In the genomic region with DNA sequence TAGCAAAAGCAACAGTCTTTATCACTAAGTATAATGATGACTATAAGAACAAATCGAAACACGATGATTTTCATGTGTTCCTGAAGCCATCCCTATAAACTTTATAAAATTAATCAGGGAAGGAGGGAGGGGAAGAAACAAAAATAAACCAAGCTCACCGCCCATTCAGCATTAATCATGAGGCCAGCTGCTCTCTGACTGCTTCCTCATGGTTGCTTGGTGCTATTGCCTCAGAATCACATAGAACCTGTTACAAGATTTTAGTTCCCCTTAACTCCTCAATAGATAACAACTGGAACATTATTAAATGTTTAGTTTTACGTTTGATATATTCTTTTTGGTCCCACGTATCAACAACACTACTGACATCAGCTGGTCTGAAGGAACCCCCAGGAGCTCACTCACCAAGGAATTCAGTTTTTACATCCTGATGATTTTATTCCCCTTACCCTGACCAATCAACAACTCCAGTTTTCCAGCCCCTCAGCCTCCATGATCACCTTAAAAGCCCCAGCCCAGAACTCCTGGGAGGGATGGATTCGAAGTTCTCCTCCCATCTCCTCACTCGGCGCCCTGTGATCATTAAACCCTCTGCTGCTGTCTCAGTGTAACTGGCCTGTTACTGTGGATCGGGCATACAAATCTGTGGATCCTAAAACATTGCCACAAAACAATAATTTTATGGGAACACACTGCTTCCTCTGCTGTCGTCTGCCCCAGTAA, we compare ENCODE assay signal across 16 cellular contexts. TPM values are rescaled to one million over a fixed set of nuclear protein-coding genes. Genes with fewer than 3 reads are reported as not detected.
A peak's percentile ranks its signal among the peaks of the same experiment; 100 is the strongest.
DNase-seq lines count a peak whose midpoint lies in the region; ATAC-seq and TF ChIP-seq lines count a peak whose summit lies in the region.
"Had no signal": no experiment of that assay in that cellular context is flagged by ENCODE, and none has a peak within 500 bp of the region (broad histone marks: within the 10 kb centered on the region; RNA-seq: fewer than 3 reads in every experiment).

No MANE protein-coding gene starts in this region.

- no peaks in the 10 kb centered on the region for H3K79me2 ChIP-seq in MM.1S (ENCODE audit: low read length)

- H4K20me1 ChIP-seq in MM.1S (ENCODE audit: insufficient read depth, low read length), result no peaks in the 10 kb centered on the region

- no peaks in the 10 kb centered on the region for H3K9me3 Mint-ChIP-seq in natural killer cell treated with Interleukin-12 subunit alpha and Interleukin-12 subunit beta and Interleukin-15 and Interleukin-18, amount 100 ng/mL, for 72 hours

- WGBS in suprapubic skin, result 80% methylated on average over 10 of the region's 10 CpGs

- H3K4me3 ChIP-seq in epithelial cell of esophagus (ENCODE audit: low read length), result no peak overlapping the region
- no peak overlapping the region for H3K4me3 ChIP-seq in suprapubic skin
- H3K4me3 ChIP-seq in MM.1S (ENCODE audit: low read length), result no peak overlapping the region
- H3K4me3 ChIP-seq: right atrium auricular region had no signal

- H3K36me3 Mint-ChIP-seq in natural killer cell treated with Interleukin-12 subunit alpha and Interleukin-12 subunit beta and Interleukin-15 and Interleukin-18, amount 100 ng/mL, for 72 hours, result peaks cover 5% of the 10 kb centered on the region

- H3F3A ChIP-seq in MM.1S (ENCODE audit: insufficient read depth, low read length), result peaks cover 8% of the 10 kb centered on the region; the same call in 1 of the 2 replicates

- TF ChIP-seq EP300 in suprapubic skin (IDR thresholded peaks at IDR 0.05), result no peak

- no peak for ATAC-seq in natural killer cell treated with Interleukin-12 subunit alpha and Interleukin-12 subunit beta and Interleukin-15 and Interleukin-18, amount 100 ng/mL, for 72 hours
- no peak for ATAC-seq in HG02852 (IDR thresholded peaks at IDR 0.05; ENCODE audit: unreplicated experiment)
- ATAC-seq: HCT116 had no signal

- TF ChIP-seq POLR2A in suprapubic skin (IDR thresholded peaks at IDR 0.05), result no peak

- peaks cover 22 to 39% of the 10 kb centered on the region in 2 donors for H3K4me1 Mint-ChIP-seq in natural killer cell treated with Interleukin-12 subunit alpha and Interleukin-12 subunit beta and Interleukin-15 and Interleukin-18, amount 100 ng/mL, for 72 hours (ENCODE audit: low read depth in 2 of 2)

- DNase-seq in GF-D8 (lab: John Stamatoyannopoulos, UW) (peak; percentile 53), NOMO-1 (lab: John Stamatoyannopoulos, UW; ENCODE audit: unreplicated experiment in 2 of 2) (peak; percentile 44 to 88), epithelial cell of esophagus (ENCODE audit: low read depth) (peak; percentile 33), suprapubic skin (ENCODE audit: low spot score in 2 of 2) (no peak), amniotic stem cell (lab: John Stamatoyannopoulos, UW) (no peak), MM.1S (no peak)
- DNase-seq in natural killer cell treated with Interleukin-12 subunit alpha and Interleukin-12 subunit beta and Interleukin-15 and Interleukin-18, amount 100 ng/mL, for 72 hours (ENCODE audit: low spot score), result no peak
- DNase-seq: activated CD4-positive, alpha-beta T cell treated with anti-CD3 and anti-CD28 coated beads, Interleukin-2, amount 50 U/mL, for 4 hours; activated gamma-delta T cell treated with Interleukin-2 at 50 U/mL for 16 hours; EL; NCI-H1930; NK-92 treated with Interleukin-12 subunit alpha and Interleukin-12 subunit beta, amount 100 ng/mL, for 24 hours had no signal

- no peak overlapping the region for H3K9ac ChIP-seq in MM.1S (ENCODE audit: low read length)

- H3K36me3 ChIP-seq in suprapubic skin, result no peaks in the 10 kb centered on the region
- no peaks in the 10 kb centered on the region for H3K36me3 ChIP-seq in MM.1S (replicated peaks; ENCODE audit: insufficient read depth, low read length)
- H3K36me3 ChIP-seq: right atrium auricular region had no signal

- TF ChIP-seq CTCF in epithelial cell of esophagus (IDR thresholded peaks at IDR 0.05; ENCODE audit: insufficient read depth, low read depth, low read length, missing control alignments), result no peak
- TF ChIP-seq CTCF in suprapubic skin (IDR thresholded peaks at IDR 0.05), result no peak
- no peak for TF ChIP-seq CTCF in MM.1S (IDR thresholded peaks at IDR 0.05; ENCODE audit: low read length)

- H3K4me2 ChIP-seq in MM.1S (ENCODE audit: low read depth, low read length), result no peak overlapping the region

- H3K27me3 Mint-ChIP-seq in natural killer cell treated with Interleukin-12 subunit alpha and Interleukin-12 subunit beta and Interleukin-15 and Interleukin-18, amount 100 ng/mL, for 72 hours, result peaks cover 8 to 25% of the 10 kb centered on the region in 2 donors

- H3K27me3 ChIP-seq in suprapubic skin (no peaks in the 10 kb centered on the region), MM.1S (replicated peaks; ENCODE audit: insufficient read depth, low read length) (no peaks in the 10 kb centered on the region)
- H3K27me3 ChIP-seq: right atrium auricular region had no signal

- peak overlapping the region in 1 of 2 donors; percentile 77 for H3K27ac Mint-ChIP-seq in natural killer cell treated with Interleukin-12 subunit alpha and Interleukin-12 subunit beta and Interleukin-15 and Interleukin-18, amount 100 ng/mL, for 72 hours
- H3K27ac Mint-ChIP-seq: memory B cell had no signal

- H3K9me3 ChIP-seq in suprapubic skin, result no peaks in the 10 kb centered on the region
- H3K9me3 ChIP-seq in MM.1S (replicated peaks; ENCODE audit: insufficient read depth, low read length), result no peaks in the 10 kb centered on the region
- H3K9me3 ChIP-seq: right atrium auricular region had no signal

- H3K4me3 Mint-ChIP-seq in natural killer cell treated with Interleukin-12 subunit alpha and Interleukin-12 subunit beta and Interleukin-15 and Interleukin-18, amount 100 ng/mL, for 72 hours, result peak overlapping the region; percentile 48
- H3K4me3 Mint-ChIP-seq: memory B cell had no signal

- H3K27ac ChIP-seq in suprapubic skin (no peak overlapping the region), MM.1S (ENCODE audit: low read length) (no peak overlapping the region)
- H3K27ac ChIP-seq: right atrium auricular region had no signal

- H3K4me1 ChIP-seq in suprapubic skin (no peaks in the 10 kb centered on the region), MM.1S (ENCODE audit: low read length) (peaks cover 21% of the 10 kb centered on the region)
- H3K4me1 ChIP-seq: right atrium auricular region had no signal

- no peaks in the 10 kb centered on the region for H3K9me2 ChIP-seq in MM.1S (replicated peaks; ENCODE audit: insufficient read depth, low read length)

- no peak overlapping the region for H2AFZ ChIP-seq in MM.1S (ENCODE audit: low read length)

RNA-seq across cellular contexts. Expression of a gene that starts 10.6 kb away (rescaled TPM):
- total RNA-seq in natural killer cell treated with Interleukin-12 subunit alpha and Interleukin-12 subunit beta and Interleukin-15 and Interleukin-18, amount 100 ng/mL, for 72 hours, result 10 to 100 TPM; 54.5 to 88.4 TPM
- total RNA-seq in suprapubic skin, result 10 to 100 TPM; 13.1 to 54.6 (median 23.4) TPM

RNA-seq across cellular contexts. Expression of a gene that starts 52.6 kb away (rescaled TPM):
- total RNA-seq in natural killer cell treated with Interleukin-12 subunit alpha and Interleukin-12 subunit beta and Interleukin-15 and Interleukin-18, amount 100 ng/mL, for 72 hours, result 10 to 100 TPM; 19.9 to 50.0 TPM
- total RNA-seq in suprapubic skin, result 10 to 100 TPM in 1 of 4 donors, 1 to 10 TPM in 3; 3.7 to 16.4 (median 7.1) TPM

Comparison
In these comparisons a context has a peak if more than half of its experiments do, and no peak if none do; other contexts are left out.
1. DNase-seq: peak in GF-D8 (single experiment), NOMO-1 (2 of 2) and epithelial cell of esophagus (single experiment); none in natural killer cell treated with Interleukin-12 subunit alpha and Interleukin-12 subunit beta and Interleukin-15 and Interleukin-18, amount 100 ng/mL, for 72 hours (single experiment), suprapubic skin (0 of 2), amniotic stem cell (single experiment) and MM.1S (single experiment).